In genomic region chr17:76264755-76265623, GRCh38 we compare ENCODE assay signal across 1 cellular context.
TF ChIP-seq lines count a peak whose summit lies in the region.

Gene UBALD2, plus strand, starts transcription at chr17:76265348. Its CDS starts 158 bp downstream, at chr17:76265506.

TF ChIP-seq in K562, 482 proteins besides CTCF, POLR2A, EP300 and RAD21 (continued from another document and continues in another):
- 0 out of 2 replicates have a peak, but pooled peaks have one; percentile 49 for TF ChIP-seq SMARCA4 (IDR thresholded peaks at IDR 0.05)
- TF ChIP-seq RAD51 (IDR thresholded peaks at IDR 0.05; ENCODE audit: borderline replicate concordance, low read depth) = no peak
- TF ChIP-seq NCOR1 (IDR thresholded peaks at IDR 0.05) = no peak
- no peak for TF ChIP-seq MGA (IDR thresholded peaks at IDR 0.05)
- peak; percentile 45 to 57; a peak in 1 of 4 replicates for TF ChIP-seq NONO (IDR thresholded peaks at IDR 0.05; ENCODE audit: low read depth in 2 of 2, low read length in 1 of 2)
- no peak for TF ChIP-seq BCOR (IDR thresholded peaks at IDR 0.05)
- no peak for TF ChIP-seq RHOXF2B (CRISPR knock-in tag; conservative IDR thresholded peaks at IDR 0.05)
- no peak for TF ChIP-seq BCL6 (CRISPR knock-in tag; IDR thresholded peaks at IDR 0.05)
- no peak for TF ChIP-seq EWSR1 (IDR thresholded peaks at IDR 0.05; ENCODE audit: borderline replicate concordance, low read depth, partially characterized antibody)
- no peak for TF ChIP-seq ARID3A (IDR thresholded peaks at IDR 0.05; ENCODE audit: borderline replicate concordance, low read depth, low read length)
- no peak for TF ChIP-seq SAFB (IDR thresholded peaks at IDR 0.05; ENCODE audit: borderline replicate concordance, low read depth, low read length)
- TF ChIP-seq ZBTB26 (CRISPR knock-in tag; IDR thresholded peaks at IDR 0.05) = no peak
- peak; percentile 85 for TF ChIP-seq EP400 (IDR thresholded peaks at IDR 0.05)
- TF ChIP-seq ZNF232 (CRISPR knock-in tag; IDR thresholded peaks at IDR 0.05) = no peak
- no peak for TF ChIP-seq ZNF592 (IDR thresholded peaks at IDR 0.05)
- TF ChIP-seq MTA2 (IDR thresholded peaks at IDR 0.05; ENCODE audit: low read depth) = no peak
- no peak for TF ChIP-seq ELK1 (CRISPR knock-in tag; IDR thresholded peaks at IDR 0.05)
- no peak for TF ChIP-seq HSF4 (CRISPR knock-in tag; IDR thresholded peaks at IDR 0.05; ENCODE audit: borderline replicate concordance)
- TF ChIP-seq CBFB (CRISPR knock-in tag; IDR thresholded peaks at IDR 0.05) = no peak
- TF ChIP-seq VEZF1 (CRISPR knock-in tag; IDR thresholded peaks at IDR 0.05) = peak; percentile 87
- no peak for TF ChIP-seq ZNF41 (CRISPR knock-in tag; conservative IDR thresholded peaks at IDR 0.05)
- TF ChIP-seq ZNF398 (CRISPR knock-in tag; IDR thresholded peaks at IDR 0.05) = no peak
- no peak for TF ChIP-seq ZNF780A (CRISPR knock-in tag; IDR thresholded peaks at IDR 0.05)
- TF ChIP-seq U2AF1 (optimal IDR thresholded peaks at IDR 0.05; ENCODE audit: low read depth, low read length) = peak; percentile 28
- TF ChIP-seq TSC22D4 (tag; IDR thresholded peaks at IDR 0.05) = no peak
- no peak for TF ChIP-seq FOXA1 (IDR thresholded peaks at IDR 0.05; ENCODE audit: borderline replicate concordance)
- TF ChIP-seq GMEB1 (CRISPR knock-in tag; IDR thresholded peaks at IDR 0.05) = peak; percentile 61
- TF ChIP-seq KLF16 (IDR thresholded peaks at IDR 0.05) = no peak
- TF ChIP-seq BRD9 (IDR thresholded peaks at IDR 0.05; ENCODE audit: low read depth, partially characterized antibody) = peak; percentile 78
